Comparison of ENCODE assay signal across 8 cellular contexts in the genomic region with DNA sequence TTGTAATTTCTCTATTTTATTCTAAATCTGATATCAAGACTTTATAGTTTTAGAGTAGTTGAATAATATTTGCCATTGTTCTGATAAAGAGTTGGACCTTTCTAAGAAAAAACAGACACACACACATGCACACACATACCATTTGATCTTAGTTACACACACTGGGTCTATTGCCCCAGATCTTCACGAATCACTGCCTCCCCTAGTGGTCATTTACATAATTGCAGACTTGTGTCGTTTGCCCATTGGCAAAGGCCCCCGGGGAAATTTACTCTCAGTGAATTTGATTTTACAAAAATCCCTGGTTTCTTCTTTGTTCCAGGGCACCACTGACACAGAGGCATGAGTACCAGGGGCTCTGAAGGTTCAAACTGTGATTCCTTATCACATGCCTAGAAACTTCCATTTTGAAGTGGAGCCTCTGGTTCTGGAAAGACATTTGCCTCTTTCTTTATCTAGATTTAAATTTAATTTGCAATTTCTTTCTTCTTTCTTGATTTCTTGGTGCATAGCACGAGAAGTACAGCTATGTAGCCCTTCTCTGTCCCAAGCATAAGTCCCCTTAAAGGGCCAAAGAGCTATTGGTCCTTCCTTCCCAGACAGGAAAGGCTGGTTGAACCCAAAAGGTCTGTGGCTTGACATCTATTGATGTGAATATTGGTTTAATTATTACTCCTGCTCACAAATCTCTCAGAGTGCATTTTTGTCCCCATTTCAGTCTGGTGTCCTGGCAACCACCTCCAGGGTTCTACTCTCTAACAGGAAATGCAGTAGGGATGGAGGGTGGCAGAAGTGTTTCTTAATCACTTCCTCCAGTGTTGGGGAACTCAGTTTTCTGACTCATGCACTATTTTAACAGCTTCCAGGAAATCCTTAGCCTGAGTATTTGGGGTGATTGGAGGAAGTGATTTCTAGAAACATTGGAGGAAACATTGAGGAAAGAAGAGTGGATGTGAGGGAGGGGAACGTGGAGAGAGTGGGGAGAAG. TPM values are rescaled to one million over a fixed set of nuclear protein-coding genes. Genes with fewer than 3 reads are reported as not detected.
DNase-seq lines count a peak whose midpoint lies in the region; ATAC-seq and TF ChIP-seq lines count a peak whose summit lies in the region.

No MANE protein-coding gene starts in this region.

- 14 to 20% (median 17%) methylated on average over 5 of the region's 5 CpGs for WGBS in heart left ventricle, 4 donors
- 21% methylated on average over 5 of the region's 5 CpGs for WGBS in right cardiac atrium

- peak; percentile 42 to 83 (median 62) for TF ChIP-seq CTCF in heart left ventricle (IDR thresholded peaks at IDR 0.05)

- no peaks in the 10 kb centered on the region for H3K9me3 Mint-ChIP-seq in activated T-helper 1 cell treated with anti-CD3 and anti-CD28 coated beads, Interleukin-12 subunit alpha, Interleukin-12 subunit beta, Interleukin-2, Interleukin-4 antibody, amounts not matched to agents 30 ng/mL and 10 ng/mL and 1 ng/mL, durations not matched to agents 14 hours and 24 hours and 36 hours
- H3K9me3 Mint-ChIP-seq in immature natural killer cell, result no peaks in the 10 kb centered on the region

- no peak overlapping the region for H3K4me3 ChIP-seq in heart left ventricle
- no peak overlapping the region for H3K4me3 ChIP-seq in right cardiac atrium (ENCODE audit: low read length)

- H3K36me3 ChIP-seq in heart left ventricle, result no peaks in the 10 kb centered on the region

- H3K4me3 Mint-ChIP-seq in activated T-helper 1 cell treated with anti-CD3 and anti-CD28 coated beads, Interleukin-12 subunit alpha, Interleukin-12 subunit beta, Interleukin-2, Interleukin-4 antibody, amounts not matched to agents 30 ng/mL and 10 ng/mL and 1 ng/mL, durations not matched to agents 14 hours and 24 hours and 36 hours, result no peak overlapping the region
- H3K4me3 Mint-ChIP-seq in immature natural killer cell, result no peak overlapping the region

- H3K27me3 ChIP-seq in heart left ventricle, result peaks cover 0 to 41% (median 7%) of the 10 kb centered on the region in 9 donors
- peaks cover 4% of the 10 kb centered on the region for H3K27me3 ChIP-seq in right cardiac atrium (ENCODE audit: control insufficient read depth, insufficient read depth)

- intact Hi-C loops in heart left ventricle (cut with DNase I) (no loop called here), right cardiac atrium (cut with DNase I) (no loop called here)
- intact Hi-C loops in activated T-helper 1 cell treated with anti-CD3 and anti-CD28 coated beads, Interleukin-12 subunit alpha, Interleukin-12 subunit beta, Interleukin-2, Interleukin-4 antibody, amounts not matched to agents 30 ng/mL and 10 ng/mL and 1 ng/mL, durations not matched to agents 14 hours and 24 hours and 36 hours (cut with micrococcal nuclease), result loop anchor here (1.0 kb wide), 1 partner anchor 25 kb away; no protein-coding TSS in a partner anchor

- no peak for TF ChIP-seq POLR2A in heart left ventricle (IDR thresholded peaks at IDR 0.05)

- ATAC-seq in heart left ventricle (no peak), right cardiac atrium (no peak), HG03159 (IDR thresholded peaks at IDR 0.05; ENCODE audit: unreplicated experiment) (no peak), HG02763 (IDR thresholded peaks at IDR 0.05; ENCODE audit: unreplicated experiment) (no peak)
- ATAC-seq in stimulated activated naive CD8-positive, alpha-beta T cell treated with anti-CD3 and anti-CD28 coated beads, Interleukin-15, Interleukin-2, amounts not matched to agents 100 U/mL and 50 U/mL, for 24 hours, result peak; percentile 28

- no peaks in the 10 kb centered on the region for H3K4me1 ChIP-seq in heart left ventricle
- H3K4me1 ChIP-seq in right cardiac atrium (ENCODE audit: control insufficient read depth, insufficient read depth, low read length), result no peaks in the 10 kb centered on the region

- H3K9me3 ChIP-seq in heart left ventricle (no peaks in the 10 kb centered on the region), right cardiac atrium (ENCODE audit: control insufficient read depth, low read length) (no peaks in the 10 kb centered on the region)

- H3K27ac ChIP-seq in heart left ventricle (no peak overlapping the region), right cardiac atrium (ENCODE audit: low read length) (no peak overlapping the region)

- H3K4me1 Mint-ChIP-seq in activated T-helper 1 cell treated with anti-CD3 and anti-CD28 coated beads, Interleukin-12 subunit alpha, Interleukin-12 subunit beta, Interleukin-2, Interleukin-4 antibody, amounts not matched to agents 30 ng/mL and 10 ng/mL and 1 ng/mL, durations not matched to agents 14 hours and 24 hours and 36 hours (ENCODE audit: low read depth), result no peaks in the 10 kb centered on the region
- H3K4me1 Mint-ChIP-seq in immature natural killer cell, result no peaks in the 10 kb centered on the region

- H3K36me3 Mint-ChIP-seq in activated T-helper 1 cell treated with anti-CD3 and anti-CD28 coated beads, Interleukin-12 subunit alpha, Interleukin-12 subunit beta, Interleukin-2, Interleukin-4 antibody, amounts not matched to agents 30 ng/mL and 10 ng/mL and 1 ng/mL, durations not matched to agents 14 hours and 24 hours and 36 hours (ENCODE audit: low read depth), result no peaks in the 10 kb centered on the region
- H3K36me3 Mint-ChIP-seq in immature natural killer cell, result no peaks in the 10 kb centered on the region

- H3K27me3 Mint-ChIP-seq in activated T-helper 1 cell treated with anti-CD3 and anti-CD28 coated beads, Interleukin-12 subunit alpha, Interleukin-12 subunit beta, Interleukin-2, Interleukin-4 antibody, amounts not matched to agents 30 ng/mL and 10 ng/mL and 1 ng/mL, durations not matched to agents 14 hours and 24 hours and 36 hours (ENCODE audit: insufficient read depth), result peaks cover 15% of the 10 kb centered on the region
- H3K27me3 Mint-ChIP-seq in immature natural killer cell (ENCODE audit: low read depth in 3 of 3), result peaks cover 2 to 4% (median 2%) of the 10 kb centered on the region in 3 donors

- DNase-seq in heart left ventricle (no peak), right cardiac atrium (no peak), M059J (ENCODE audit: low read depth) (peak; percentile 13), immature natural killer cell (peak in 2 of 3 donors; percentile 10 to 14)
- DNase-seq in activated T-helper 1 cell treated with anti-CD3 and anti-CD28 coated beads, Interleukin-12 subunit alpha, Interleukin-12 subunit beta, Interleukin-2, Interleukin-4 antibody, amounts not matched to agents 30 ng/mL and 10 ng/mL and 1 ng/mL, durations not matched to agents 14 hours and 24 hours and 36 hours (ENCODE audit: low spot score), result peak; percentile 13
- peak; percentile 36 for DNase-seq in stimulated activated naive CD8-positive, alpha-beta T cell treated with anti-CD3 and anti-CD28 coated beads, Interleukin-15, Interleukin-2, amounts not matched to agents 100 U/mL and 50 U/mL, for 24 hours

- H3K27ac Mint-ChIP-seq in activated T-helper 1 cell treated with anti-CD3 and anti-CD28 coated beads, Interleukin-12 subunit alpha, Interleukin-12 subunit beta, Interleukin-2, Interleukin-4 antibody, amounts not matched to agents 30 ng/mL and 10 ng/mL and 1 ng/mL, durations not matched to agents 14 hours and 24 hours and 36 hours, result no peak overlapping the region
- H3K27ac Mint-ChIP-seq in immature natural killer cell, result no peak overlapping the region

RNA-seq across cellular contexts. Expression of gene SLC6A11, which starts 32.4 kb away (rescaled TPM):
- total RNA-seq in heart left ventricle (not detected), right cardiac atrium (not detected)
- polyA plus RNA-seq in heart left ventricle (not detected), right cardiac atrium (0.02 TPM), immature natural killer cell (not detected)
- not detected in 2 replicates for total RNA-seq in M059J (2014; rRNA removed; shearing (Covaris generic))
- not detected in 2 replicates for total RNA-seq in activated T-helper 1 cell treated with anti-CD3 and anti-CD28 coated beads, Interleukin-12 subunit alpha, Interleukin-12 subunit beta, Interleukin-2, Interleukin-4 antibody, amounts not matched to agents 30 ng/mL and 10 ng/mL and 1 ng/mL, durations not matched to agents 14 hours and 24 hours and 36 hours

Comparison
In these comparisons a context has a peak if more than half of its experiments do, and no peak if none do; other contexts are left out.
1. DNase-seq: peak in M059J (single experiment), activated T-helper 1 cell treated with anti-CD3 and anti-CD28 coated beads, Interleukin-12 subunit alpha, Interleukin-12 subunit beta, Interleukin-2, Interleukin-4 antibody, amounts not matched to agents 30 ng/mL and 10 ng/mL and 1 ng/mL, durations not matched to agents 14 hours and 24 hours and 36 hours (single experiment), immature natural killer cell (2 of 3) and stimulated activated naive CD8-positive, alpha-beta T cell treated with anti-CD3 and anti-CD28 coated beads, Interleukin-15, Interleukin-2, amounts not matched to agents 100 U/mL and 50 U/mL, for 24 hours (single experiment); none in heart left ventricle (0 of 5) and right cardiac atrium (0 of 3).